In the genomic region with DNA sequence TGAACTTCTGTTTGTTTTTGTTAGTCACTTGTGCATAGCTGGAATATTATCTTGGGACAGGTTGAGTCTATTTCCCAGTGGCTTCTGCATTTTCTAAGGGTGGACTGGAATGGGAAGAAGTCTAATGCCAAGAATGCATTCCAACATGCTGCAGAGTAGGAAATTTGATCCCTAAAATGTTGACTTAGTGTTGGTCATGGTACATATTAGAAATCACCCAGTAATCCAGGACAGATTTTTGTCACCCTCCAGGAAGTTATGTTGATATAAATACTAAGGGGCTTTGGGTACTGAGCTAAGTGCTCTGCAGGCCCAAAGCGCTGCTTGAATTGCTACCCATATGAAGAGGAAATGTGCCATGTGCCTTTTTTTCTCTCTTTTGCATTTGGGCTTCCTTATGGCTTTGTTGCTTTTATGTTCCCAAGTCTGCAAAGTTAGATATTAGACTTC, we compare ENCODE assay signal across 8 cellular contexts. TPM values are rescaled to one million over a fixed set of nuclear protein-coding genes. Genes with fewer than 3 reads are reported as not detected.
DNase-seq lines count a peak whose midpoint lies in the region; ATAC-seq, FAIRE-seq and TF ChIP-seq lines count a peak whose summit lies in the region.

No MANE protein-coding gene starts in this region.

- no peak for DNase-seq in CD4-positive, alpha-beta memory T cell
- DNase-seq in LNCaP clone FGC (ENCODE audit: low read depth) (peak; percentile 82), dedifferentiated amniotic fluid mesenchymal stem cell (ENCODE audit: extremely low spot score) (peak; percentile 87), NCI-H2107 treated with DMSO at 0.1 percent for 48 hours (lab: John Stamatoyannopoulos, UW; ENCODE audit: unreplicated experiment) (no peak), GM12892 (ENCODE audit: insufficient read length) (no peak), omental fat pad (ENCODE audit: low spot score) (no peak)

- peaks cover 14 to 40% (median 26%) of the 10 kb centered on the region in 4 donors for H3K4me1 Mint-ChIP-seq in CD4-positive, alpha-beta memory T cell
- peaks cover 21% of the 10 kb centered on the region for H3K4me1 Mint-ChIP-seq in nephron

- H3K4me3 ChIP-seq in CD4-positive, alpha-beta memory T cell (ENCODE audit: low read length in 2 of 2) = peak overlapping the region in 1 of 2 donors; percentile 8
- 0 out of 2 replicates have a peak overlapping the region, but pooled peaks have one; percentile 10 for H3K4me3 ChIP-seq in LNCaP clone FGC (ENCODE audit: low read depth, low read length)

- TF ChIP-seq CTCF in LNCaP clone FGC (IDR thresholded peaks at IDR 0.05; ENCODE audit: control insufficient read depth, extremely low read depth, insufficient read depth) (no peak), nephron (IDR thresholded peaks at IDR 0.05; ENCODE audit: unreplicated experiment in 3 of 3) (no peak), omental fat pad (IDR thresholded peaks at IDR 0.05) (no peak)

- peaks cover 71% of the 10 kb centered on the region for H3K4me1 ChIP-seq in CD4-positive, alpha-beta memory T cell (ENCODE audit: insufficient read depth, low read length)

- FAIRE-seq in GM12892 (lab: Jason Lieb, UNC) = no peak

- H3K27ac Mint-ChIP-seq in CD4-positive, alpha-beta memory T cell = peak overlapping the region; percentile 8 to 81 (median 70)
- peak overlapping the region; percentile 59 to 85 (median 84) for H3K27ac Mint-ChIP-seq in nephron

- H3K27me3 Mint-ChIP-seq in CD4-positive, alpha-beta memory T cell = no peaks in the 10 kb centered on the region
- no peaks in the 10 kb centered on the region for H3K27me3 Mint-ChIP-seq in nephron (ENCODE audit: low read depth)

- peaks cover 17 to 46% of the 10 kb centered on the region in 2 donors for H3K36me3 Mint-ChIP-seq in CD4-positive, alpha-beta memory T cell
- H3K36me3 Mint-ChIP-seq in nephron (ENCODE audit: low read depth) = peaks cover 31% of the 10 kb centered on the region

- H3K27me3 ChIP-seq in CD4-positive, alpha-beta memory T cell (ENCODE audit: insufficient read depth, low read length) = no peaks in the 10 kb centered on the region

- POLR2A ChIA-PET in CD4-positive, alpha-beta memory T cell (lab: Charles Lee; ENCODE audit: partially characterized antibody) = interaction anchor here (5.7 to 16.5 kb wide), 3 partner anchors 9 to 80 kb away, joined by 36 to 595 read pairs (median 91); a partner anchor contains a TSS

- H3K9me3 ChIP-seq in CD4-positive, alpha-beta memory T cell (ENCODE audit: control insufficient read depth in 1 of 2, low read length in 2 of 2) = no peaks in the 10 kb centered on the region

- peaks cover 7% of the 10 kb centered on the region for H3K36me3 ChIP-seq in CD4-positive, alpha-beta memory T cell (ENCODE audit: insufficient read depth, low read length)

- intact Hi-C loops in CD4-positive, alpha-beta memory T cell (cut with micrococcal nuclease) = loop anchor here (1.0 to 2.0 kb wide), 2 partner anchors 8 to 17 kb away; no protein-coding TSS in a partner anchor

- H3K9me3 Mint-ChIP-seq in CD4-positive, alpha-beta memory T cell = no peaks in the 10 kb centered on the region
- no peaks in the 10 kb centered on the region for H3K9me3 Mint-ChIP-seq in nephron

- peak overlapping the region in 7 of 8 donors; percentile 64 to 82 (median 68) for H3K4me3 Mint-ChIP-seq in CD4-positive, alpha-beta memory T cell
- peak overlapping the region in 1 of 3 experiments; percentile 52 for H3K4me3 Mint-ChIP-seq in nephron

- ATAC-seq in HG03039 (IDR thresholded peaks at IDR 0.05; ENCODE audit: unreplicated experiment) (no peak), omental fat pad (ENCODE audit: low FRiP score) (no peak)

- no peak for TF ChIP-seq POLR2A in GM12892 (IDR thresholded peaks at IDR 0.05; ENCODE audit: low read depth, low read length)

- CTCF ChIA-PET in CD4-positive, alpha-beta memory T cell (lab: Charles Lee; ENCODE audit: partially characterized antibody) = interaction anchor here (0.9 to 1.1 kb wide), 2 partner anchors 34 to 83 kb away, joined by 3 to 4 read pairs; no protein-coding TSS in a partner anchor

- H3K27ac ChIP-seq in CD4-positive, alpha-beta memory T cell (ENCODE audit: low read depth, low read length) = no peak overlapping the region

RNA-seq across cellular contexts. Expression of a gene that starts 10.0 kb away (rescaled TPM):
- total RNA-seq in CD4-positive, alpha-beta memory T cell = 100 to 1,000 TPM; 112 to 127 TPM
- polyA plus RNA-seq in CD4-positive, alpha-beta memory T cell = 10 to 100 TPM in 1 of 2 donors, 1 to 10 TPM in 1; 4.2 to 30.4 TPM
- 35.4 TPM for polyA plus RNA-seq in GM12892 (2012; ENCODE audit: missing spikeins)
- 10 to 100 TPM; 25.8 to 48.4 (median 40.6) TPM for total RNA-seq in omental fat pad

Comparison
In these comparisons a context has a peak if more than half of its experiments do, and no peak if none do; other contexts are left out.
1. DNase-seq: peak in LNCaP clone FGC (single experiment) and dedifferentiated amniotic fluid mesenchymal stem cell (single experiment); none in CD4-positive, alpha-beta memory T cell (0 of 5), NCI-H2107 treated with DMSO at 0.1 percent for 48 hours (single experiment), GM12892 (single experiment) and omental fat pad (single experiment).